ENCODE assay signal across 32 cellular contexts in the genomic region with DNA sequence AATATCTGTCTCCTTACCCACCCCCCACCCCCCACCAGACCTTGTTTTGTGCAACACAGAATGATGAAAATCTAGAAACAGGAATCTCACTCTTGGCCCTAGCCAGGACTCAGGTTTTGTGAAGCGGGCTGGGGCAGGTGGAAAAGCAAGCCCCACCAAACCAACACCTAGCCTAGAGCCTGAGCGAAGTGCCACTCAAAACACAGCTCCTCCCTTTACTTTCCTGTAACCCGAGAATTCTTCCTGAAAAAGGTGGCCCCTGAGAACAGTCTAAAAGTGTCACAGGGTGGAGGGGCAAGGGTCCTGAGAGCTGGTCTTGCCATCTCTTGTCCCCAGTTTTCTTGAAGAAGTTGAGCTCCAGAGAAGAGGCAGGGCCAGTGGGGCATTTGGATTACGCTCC. TPM values are rescaled to one million over a fixed set of nuclear protein-coding genes. Genes with fewer than 3 reads are reported as not detected.
"Had no signal": no experiment of that assay in that cellular context is flagged by ENCODE, and none has a peak within 500 bp of the region (broad histone marks: within the 10 kb centered on the region; RNA-seq: fewer than 3 reads in every experiment).

No MANE protein-coding gene starts in this region.

- H3K4me3 ChIP-seq: esophagus muscularis mucosa, heart right ventricle, left ventricle myocardium inferior, lung, skin epidermis, thyroid gland, upper lobe of right lung had no signal

- H3K4me3 Mint-ChIP-seq: activated CD8-positive, alpha-beta memory T cell treated with anti-CD3 and anti-CD28 coated beads, Interleukin-2, amount 10 ng/mL, durations not matched to agents 7 days and 5 days; activated CD8-positive, alpha-beta T cell treated with anti-CD3 and anti-CD28 coated beads, Interleukin-2, amount 10 ng/mL, durations not matched to agents 7 days and 5 days; central memory CD8-positive, alpha-beta T cell; dendritic cell treated with granulocyte-macrophage colony-stimulating factor and Interleukin-4, amounts not matched to agents 40 ng/mL and 50 ng/mL, for 4 days; nephron; stimulated activated effector memory CD8-positive, alpha-beta T cell treated with anti-CD3 and anti-CD28 coated beads, Interleukin-12 subunit alpha, Interleukin-12 subunit beta, amount 100 ng/mL, for 72 hours; stimulated activated naive CD8-positive, alpha-beta T cell treated with anti-CD3 and anti-CD28 coated beads, Interleukin-15, amount 100 ng/mL, for 72 hours had no signal

- DNase-seq: activated CD4-positive, alpha-beta T cell treated with anti-CD3 and anti-CD28 coated beads for 1 hour; activated CD4-positive, alpha-beta T cell treated with anti-CD3 and anti-CD28 coated beads, Interleukin-2, amount 50 U/mL, for 1 hour; activated CD8-positive, alpha-beta memory T cell treated with anti-CD3 and anti-CD28 coated beads, Interleukin-2, amount 10 ng/mL, durations not matched to agents 7 days and 5 days; activated CD8-positive, alpha-beta T cell treated with anti-CD3 and anti-CD28 coated beads, Interleukin-2, amount 10 ng/mL, durations not matched to agents 7 days and 5 days; activated naive CD4-positive, alpha-beta T cell; activated T-cell treated with anti-CD3 and anti-CD28 coated beads, Interleukin-2, amount 50 U/mL, for 48 hours; anterior cingulate cortex; foreskin melanocyte; heart right ventricle; islet precursor cell; left ventricle myocardium inferior; mesendoderm; stimulated activated CD4-positive, alpha-beta T cell treated with anti-CD3 and anti-CD28 coated beads, Interleukin-4, amount 100 ng/mL, for 24 hours; stimulated activated naive CD8-positive, alpha-beta T cell treated with anti-CD3 and anti-CD28 coated beads, Interleukin-15, amount 100 ng/mL, for 72 hours; T-helper 2 cell; thyroid gland; upper lobe of right lung had no signal

- H3K27ac ChIP-seq: heart right ventricle, left ventricle myocardium inferior, skin epidermis, thyroid gland, upper lobe of right lung had no signal

- H3K36me3 ChIP-seq: esophagus muscularis mucosa, heart right ventricle, left ventricle myocardium inferior, thyroid gland, upper lobe of right lung had no signal

- H3K27me3 ChIP-seq: esophagus muscularis mucosa, heart right ventricle, thyroid gland, upper lobe of right lung had no signal

- H3K4me1 Mint-ChIP-seq: central memory CD8-positive, alpha-beta T cell had no signal

- H3K27ac Mint-ChIP-seq: activated CD8-positive, alpha-beta memory T cell treated with anti-CD3 and anti-CD28 coated beads, Interleukin-2, amount 10 ng/mL, durations not matched to agents 7 days and 5 days; activated CD8-positive, alpha-beta T cell treated with anti-CD3 and anti-CD28 coated beads, Interleukin-2, amount 10 ng/mL, durations not matched to agents 7 days and 5 days; activated naive CD4-positive, alpha-beta T cell treated with anti-CD3 and anti-CD28 coated beads, Interleukin-2, amount 50 U/mL, for 72 hours; activated T-helper 2 cell treated with anti-CD3 and anti-CD28 coated beads, Interferon-gamma antibody, Interleukin-2, Interleukin-4, amounts not matched to agents 10 μg/mL and 5 μg/mL and 100 μg/mL, durations not matched to agents 14 hours and 24 hours and 36 hours; dendritic cell treated with granulocyte-macrophage colony-stimulating factor and Interleukin-4, amounts not matched to agents 40 ng/mL and 50 ng/mL, for 4 days; progenitor cell of endocrine pancreas; stimulated activated naive CD8-positive, alpha-beta T cell treated with anti-CD3 and anti-CD28 coated beads, Interleukin-15, amount 100 ng/mL, for 72 hours had no signal

- H3K9me3 Mint-ChIP-seq: activated naive CD4-positive, alpha-beta T cell treated with anti-CD3 and anti-CD28 coated beads, Interleukin-2, amount 50 U/mL, for 72 hours; activated T-helper 2 cell treated with anti-CD3 and anti-CD28 coated beads, Interferon-gamma antibody, Interleukin-2, Interleukin-4, amounts not matched to agents 10 μg/mL and 5 μg/mL and 100 μg/mL, durations not matched to agents 14 hours and 24 hours and 36 hours; central memory CD8-positive, alpha-beta T cell; dendritic cell treated with granulocyte-macrophage colony-stimulating factor and Interleukin-4, amounts not matched to agents 40 ng/mL and 50 ng/mL, for 4 days; nephron; stimulated activated effector memory CD8-positive, alpha-beta T cell treated with anti-CD3 and anti-CD28 coated beads, Interleukin-12 subunit alpha, Interleukin-12 subunit beta, amount 100 ng/mL, for 72 hours; stimulated activated naive CD8-positive, alpha-beta T cell treated with anti-CD3 and anti-CD28 coated beads, Interleukin-15, amount 100 ng/mL, for 72 hours had no signal

- H3K36me3 Mint-ChIP-seq: activated CD8-positive, alpha-beta memory T cell treated with anti-CD3 and anti-CD28 coated beads, Interleukin-2, amount 10 ng/mL, durations not matched to agents 7 days and 5 days; activated naive CD4-positive, alpha-beta T cell treated with anti-CD3 and anti-CD28 coated beads, Interleukin-2, amount 50 U/mL, for 72 hours; stimulated activated effector memory CD8-positive, alpha-beta T cell treated with anti-CD3 and anti-CD28 coated beads, Interleukin-12 subunit alpha, Interleukin-12 subunit beta, amount 100 ng/mL, for 72 hours had no signal

- H3K9me3 ChIP-seq: esophagus muscularis mucosa, heart right ventricle, left ventricle myocardium inferior, thyroid gland, upper lobe of right lung had no signal

- ATAC-seq: activated CD8-positive, alpha-beta memory T cell treated with anti-CD3 and anti-CD28 coated beads, Interleukin-2, amount 10 ng/mL, durations not matched to agents 7 days and 5 days; activated CD8-positive, alpha-beta T cell treated with anti-CD3 and anti-CD28 coated beads, Interleukin-2, amount 10 ng/mL, durations not matched to agents 7 days and 5 days; activated naive CD4-positive, alpha-beta T cell treated with anti-CD3 and anti-CD28 coated beads, Interleukin-2, amount 50 U/mL, for 72 hours; heart right ventricle; sciatic nerve; stimulated activated effector memory CD8-positive, alpha-beta T cell treated with anti-CD3 and anti-CD28 coated beads, Interleukin-12 subunit alpha, Interleukin-12 subunit beta, amount 100 ng/mL, for 72 hours; stimulated activated naive CD8-positive, alpha-beta T cell treated with anti-CD3 and anti-CD28 coated beads, Interleukin-15, amount 100 ng/mL, for 72 hours had no signal

RNA-seq across cellular contexts. Expression of gene CIDEC, which starts 18.9 kb away (rescaled TPM):
- total RNA-seq: activated CD8-positive, alpha-beta memory T cell treated with anti-CD3 and anti-CD28 coated beads, Interleukin-2, amount 10 ng/mL, durations not matched to agents 7 days and 5 days; activated CD8-positive, alpha-beta T cell treated with anti-CD3 and anti-CD28 coated beads, Interleukin-2, amount 10 ng/mL, durations not matched to agents 7 days and 5 days; activated naive CD4-positive, alpha-beta T cell treated with anti-CD3 and anti-CD28 coated beads, Interleukin-2, amount 50 U/mL, for 72 hours; activated T-helper 2 cell treated with anti-CD3 and anti-CD28 coated beads, Interferon-gamma antibody, Interleukin-2, Interleukin-4, amounts not matched to agents 10 μg/mL and 5 μg/mL and 100 μg/mL, durations not matched to agents 14 hours and 24 hours and 36 hours; bronchial epithelial cell; glomerular endothelial cell; lung; mononuclear cell; osteocyte; progenitor cell of endocrine pancreas; upper lobe of right lung had no signal
